In the genomic region with DNA sequence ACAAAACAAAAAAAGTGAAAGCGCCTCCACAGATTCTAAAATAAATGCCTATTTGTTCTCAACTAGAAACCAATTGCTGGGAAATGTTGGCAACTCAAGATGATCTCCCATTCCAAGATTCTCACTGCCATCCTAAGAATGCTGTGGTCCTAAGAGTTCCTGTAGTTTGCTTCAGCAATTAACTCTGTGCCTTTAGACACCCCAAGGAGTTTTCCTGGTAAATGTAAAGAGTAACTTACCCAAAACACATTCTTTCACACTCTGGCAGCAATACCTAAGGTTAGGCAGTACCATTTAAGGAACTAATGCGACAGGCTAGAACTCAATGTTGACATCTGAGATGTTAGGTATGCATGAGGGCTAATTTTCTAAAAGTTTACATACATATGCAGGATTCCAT, we compare ENCODE assay signal across 17 cellular contexts. TPM values are rescaled to one million over a fixed set of nuclear protein-coding genes. Genes with fewer than 3 reads are reported as not detected.
DNase-seq lines count a peak whose midpoint lies in the region; ATAC-seq, FAIRE-seq and TF ChIP-seq lines count a peak whose summit lies in the region.
"Had no signal": no experiment of that assay in that cellular context is flagged by ENCODE, and none has a peak within 500 bp of the region (broad histone marks: within the 10 kb centered on the region; RNA-seq: fewer than 3 reads in every experiment).

No MANE protein-coding gene starts in this region.

- no peak overlapping the region for H4K91ac ChIP-seq in H1 (replicated peaks; ENCODE audit: insufficient read length, low read length)

- H3K23ac ChIP-seq in H1 (ENCODE audit: insufficient read length), result no peak overlapping the region

- H2AFZ ChIP-seq in H1 (ENCODE audit: low read length), result peak overlapping the region; percentile 9; the same call in 1 of the 2 replicates

- TF ChIP-seq POLR2A in GM12891 (IDR thresholded peaks at IDR 0.05; ENCODE audit: low read depth, low read length) (no peak), H1 (IDR thresholded peaks at IDR 0.05; ENCODE audit: control extremely low read depth in 1 of 2, low read depth in 2 of 2, low read length in 2 of 2) (no peak), tibial nerve (IDR thresholded peaks at IDR 0.05) (no peak)

- H4K20me1 ChIP-seq in H1 (replicated peaks in 1 of 2; ENCODE audit: control insufficient read depth in 1 of 2, insufficient read depth in 2 of 2, low read length in 2 of 2), result no peaks in the 10 kb centered on the region

- no peak overlapping the region for H2BK12ac ChIP-seq in H1 (ENCODE audit: low read depth, low read length)

- no peak overlapping the region for H3K56ac ChIP-seq in H1 (replicated peaks; ENCODE audit: insufficient read length, low read depth, low read length)

- intact Hi-C loops in Right ventricle myocardium superior (cut with DNase I), result no loop called here

- no peak overlapping the region for H2AK5ac ChIP-seq in H1 (ENCODE audit: low read depth, low read length)

- FAIRE-seq in GM12891 (lab: Jason Lieb, UNC) (peak; percentile 26), H1 (lab: Jason Lieb, UNC) (no peak)
- FAIRE-seq: G401.6 had no signal

- H3K18ac ChIP-seq in H1 (ENCODE audit: extremely low read depth, low read length), result no peak overlapping the region

- H3K4ac ChIP-seq in H1 (replicated peaks; ENCODE audit: insufficient read length, low read depth, low read length), result no peak overlapping the region

- H3K79me1 ChIP-seq in H1 (ENCODE audit: low read depth, low read length), result no peaks in the 10 kb centered on the region

- no peak for TF ChIP-seq RAD21 in H1 (IDR thresholded peaks at IDR 0.05 in 1 of 2, conservative IDR thresholded peaks at IDR 0.05 in 1 of 2; ENCODE audit: low read depth in 2 of 2, low read length in 2 of 2)

- H3K4me3 ChIP-seq in SK-N-MC (no peak overlapping the region), H1 (ENCODE audit: extremely low read depth in 1 of 4, insufficient read depth in 2 of 4, low read depth in 3 of 4, low read length in 4 of 4) (no peak overlapping the region), tibial nerve (no peak overlapping the region)

- H2BK20ac ChIP-seq in H1 (ENCODE audit: low read length), result no peak overlapping the region

- no peak overlapping the region for H2BK15ac ChIP-seq in H1 (ENCODE audit: low read length)

- H3K79me2 ChIP-seq in H1 (ENCODE audit: control insufficient read depth in 1 of 2, insufficient read depth in 2 of 2, low read length in 2 of 2), result no peaks in the 10 kb centered on the region

- 81% methylated on average over 2 of the region's 2 CpGs; no CpG with 5 or more reads in 1 of the 2 experiments for WGBS in H1 (ENCODE audit: extremely low coverage in 1 of 2, insufficient coverage in 1 of 2, insufficient read length in 1 of 2, insufficient replicate concordance in 2 of 2, low coverage in 1 of 2, low lambda C conversion rate in 2 of 2, missing lambda C conversion rate in 1 of 2), 2 experiments
- 61 to 65% methylated on average over 2 of the region's 2 CpGs for WGBS in tibial nerve, 2 donors

- H3K9me3 ChIP-seq in SK-N-MC (ENCODE audit: low read depth, low read length) (no peaks in the 10 kb centered on the region), H1 (ENCODE audit: insufficient read depth in 2 of 2, low read depth in 1 of 2, low read length in 1 of 2) (no peaks in the 10 kb centered on the region), tibial nerve (no peaks in the 10 kb centered on the region)
- H3K9me3 ChIP-seq: SK-N-SH had no signal

- no peak for ATAC-seq in Right ventricle myocardium superior (ENCODE audit: poor library complexity)

- no peak for TF ChIP-seq CTCF in H1 (IDR thresholded peaks at IDR 0.05; ENCODE audit: control extremely low read depth in 1 of 3, insufficient read depth in 1 of 3, low read depth in 1 of 3, low read length in 3 of 3)
- no peak for TF ChIP-seq CTCF in tibial nerve (IDR thresholded peaks at IDR 0.05)

- H4K5ac ChIP-seq in H1 (ENCODE audit: insufficient read length, low read depth, low read length), result no peak overlapping the region

- no peak overlapping the region for H3K14ac ChIP-seq in H1 (ENCODE audit: insufficient read length)

- no peak overlapping the region for H4K8ac ChIP-seq in H1 (ENCODE audit: extremely low read depth, insufficient read depth, low read length)

- no peaks in the 10 kb centered on the region for H3K23me2 ChIP-seq in H1 (ENCODE audit: low read depth, low read length)

- no peak overlapping the region for H3K9ac ChIP-seq in SK-N-MC (ENCODE audit: insufficient read length)
- H3K9ac ChIP-seq in H1 (replicated peaks in 1 of 4; ENCODE audit: extremely low read depth in 1 of 4, low read depth in 3 of 4, low read length in 3 of 4), result no peak overlapping the region
- H3K9ac ChIP-seq: SK-N-SH had no signal

- H3K4me1 ChIP-seq in H1 (replicated peaks in 1 of 4; ENCODE audit: control insufficient read depth in 3 of 4, insufficient read depth in 4 of 4, low read length in 3 of 4) (no peaks in the 10 kb centered on the region), tibial nerve (peaks cover 4 to 46% (median 18%) of the 10 kb centered on the region in 4 donors)

- H3K4me2 ChIP-seq in H1 (ENCODE audit: insufficient read depth in 1 of 2, low read depth in 2 of 2, low read length in 2 of 2), result no peak overlapping the region
- H3K4me2 ChIP-seq: SK-N-SH had no signal

- H3K27me3 ChIP-seq in H1 (replicated peaks in 1 of 4; ENCODE audit: control insufficient read depth in 3 of 4, extremely low read depth in 1 of 4, insufficient read depth in 3 of 4, low read length in 3 of 4) (no peaks in the 10 kb centered on the region), tibial nerve (no peaks in the 10 kb centered on the region)

- POLR2A ChIA-PET in H1 (lab: Charles Lee; ENCODE audit: partially characterized antibody), result no interaction called here

- CTCF ChIA-PET in H1 (lab: Charles Lee; ENCODE audit: partially characterized antibody), result no interaction called here

- no peaks in the 10 kb centered on the region for H3K36me3 ChIP-seq in SK-N-MC (ENCODE audit: insufficient read depth, low read length)
- no peaks in the 10 kb centered on the region for H3K36me3 ChIP-seq in H1 (ENCODE audit: control insufficient read depth in 2 of 4, insufficient read depth in 4 of 4, low read length in 3 of 4)
- no peaks in the 10 kb centered on the region for H3K36me3 ChIP-seq in tibial nerve

- TF ChIP-seq EP300 in H1 (IDR thresholded peaks at IDR 0.05; ENCODE audit: borderline replicate concordance in 1 of 2, low read depth in 2 of 2, low read length in 2 of 2), result no peak
- no peak for TF ChIP-seq EP300 in tibial nerve (IDR thresholded peaks at IDR 0.05)

- no peak for DNase-seq in GM12891 (ENCODE audit: insufficient read length, low spot score)
- DNase-seq in SK-N-MC (ENCODE audit: low read depth, low spot score), result no peak
- no peak for DNase-seq in H1 (ENCODE audit: low read depth in 1 of 2, low spot score in 2 of 2)
- no peak for DNase-seq in tibial nerve (ENCODE audit: low spot score in 2 of 2)
- no peak for DNase-seq in activated T-cell treated with anti-CD3 and anti-CD28 coated beads for 4 hours
- no peak for DNase-seq in AML-193 (lab: John Stamatoyannopoulos, UW)
- DNase-seq in Right ventricle myocardium superior, result no peak
- DNase-seq: COR-L47, H7, IMR-90, NCI-H1436 treated with DMSO at 0.1 percent for 48 hours, NCI-H2081, NCI-H226, NCI-H69, SK-N-SH, T-helper 1 cell had no signal

- H2BK5ac ChIP-seq in H1 (ENCODE audit: low read depth, low read length), result no peak overlapping the region

- no peak overlapping the region for H2BK120ac ChIP-seq in H1 (replicated peaks; ENCODE audit: low read depth, low read length)

- H3K27ac ChIP-seq in SK-N-MC (peak overlapping the region; percentile 20; the same call in 1 of the 2 replicates), H1 (ENCODE audit: low read depth, low read length) (no peak overlapping the region), tibial nerve (peak overlapping the region in 3 of 4 donors; percentile 30 to 63 (median 62))

TF ChIP-seq in GM12891, 5 proteins besides CTCF, POLR2A, EP300 and RAD21:
- TF ChIP-seq TAF1 (IDR thresholded peaks at IDR 0.05; ENCODE audit: low read depth, low read length), result no peak
- no peak for TF ChIP-seq POLR2AphosphoS5 (IDR thresholded peaks at IDR 0.05; ENCODE audit: low read depth, low read length)
- no peak for TF ChIP-seq PAX5 (IDR thresholded peaks at IDR 0.05; ENCODE audit: insufficient read depth, low read length, severe bottlenecking)
- TF ChIP-seq POU2F2 (IDR thresholded peaks at IDR 0.05; ENCODE audit: low read depth, low read length), result no peak
- no peak for TF ChIP-seq SPI1 (IDR thresholded peaks at IDR 0.05; ENCODE audit: low read depth, low read length)

TF ChIP-seq in H1, 55 proteins besides CTCF, POLR2A, EP300 and RAD21 (continues in another document):
- TF ChIP-seq MAFK (IDR thresholded peaks at IDR 0.05; ENCODE audit: low read depth, low read length) (no peak), BRCA1 (IDR thresholded peaks at IDR 0.05; ENCODE audit: low read depth, low read length) (no peak), JUND (IDR thresholded peaks at IDR 0.05; ENCODE audit: low read length) (no peak), SUZ12 (IDR thresholded peaks at IDR 0.05; ENCODE audit: low read length) (no peak), TEAD4 (IDR thresholded peaks at IDR 0.05; ENCODE audit: low read depth, low read length) (no peak), SP2 (IDR thresholded peaks at IDR 0.05; ENCODE audit: low read length) (no peak), NRF1 (IDR thresholded peaks at IDR 0.05; ENCODE audit: low read depth, low read length) (no peak), KDM4A (IDR thresholded peaks at IDR 0.05; ENCODE audit: low read depth, low read length, severe bottlenecking) (no peak), ASH2L (IDR thresholded peaks at IDR 0.05; ENCODE audit: low read length) (no peak)
- TF ChIP-seq, protein P1, sequence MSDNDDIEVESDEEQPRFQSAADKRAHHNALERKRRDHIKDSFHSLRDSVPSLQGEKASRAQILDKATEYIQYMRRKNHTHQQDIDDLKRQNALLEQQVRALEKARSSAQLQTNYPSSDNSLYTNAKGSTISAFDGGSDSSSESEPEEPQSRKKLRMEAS (IDR thresholded peaks at IDR 0.05), result no peak

RNA-seq across cellular contexts. Expression of gene TANK, which starts 58.8 kb away (rescaled TPM):
- polyA plus RNA-seq in GM12891 (2012; ENCODE audit: low read depth, missing spikeins), result 45.7 TPM
- 19.7 and 26.1 TPM in 2 replicates for total RNA-seq in H1 (2021; fragmentation: NEBNext Ultra II Directional; extraction: Animal tissue kit (Norgen Biotek cat#: 25700))
- 3.4 and 7.0 TPM in 2 replicates for polyA plus RNA-seq in H1 (2011; rRNA removed)
- 8.7 TPM for polyA plus RNA-seq in H1 (2011; cell fraction: cytosol; rRNA removed)
- 7.3 TPM for polyA plus RNA-seq in H1 (2011; cell fraction: nucleus; rRNA removed)
- polyA plus RNA-seq in H1 (2012, experiment 1 of 2), result 15.4 to 28.5 TPM (median 18.7 TPM) in 4 replicates
- polyA plus RNA-seq in H1 (2012, experiment 2 of 2), result 7.3 TPM
- 16.8 TPM for polyA plus RNA-seq in H1 (2013, experiment 1 of 2)
- 16.1 TPM for polyA plus RNA-seq in H1 (2013, experiment 2 of 2)
- polyA minus RNA-seq in H1 (2011; rRNA and poly(A)+ RNA removed), result 7.3 and 9.2 TPM in 2 replicates
- 7.3 TPM for polyA minus RNA-seq in H1 (2011; cell fraction: cytosol; rRNA and poly(A)+ RNA removed)
- polyA minus RNA-seq in H1 (2011; cell fraction: nucleus; rRNA and poly(A)+ RNA removed), result 55.5 TPM
- total RNA-seq in tibial nerve (10 to 100 TPM; 54.4 to 83.5 (median 75.1) TPM), Right ventricle myocardium superior (25.7 TPM)
